In genomic region chr2:42876280-42876840, GRCh38 we compare ENCODE assay signal across 14 cellular contexts.
DNase-seq lines count a peak whose midpoint lies in the region; ATAC-seq lines count a peak whose summit lies in the region.
"Had no signal": no experiment of that assay in that cellular context is flagged by ENCODE, and none has a peak within 500 bp of the region (broad histone marks: within the 10 kb centered on the region; RNA-seq: fewer than 3 reads in every experiment).

No MANE protein-coding gene starts in this region.

- H3K27me3 ChIP-seq in right cardiac atrium (ENCODE audit: control insufficient read depth, insufficient read depth), result no peaks in the 10 kb centered on the region
- no peaks in the 10 kb centered on the region for H3K27me3 ChIP-seq in skeletal muscle tissue (ENCODE audit: control insufficient read depth in 3 of 3, insufficient read depth in 3 of 3, low read length in 3 of 3)

- H3K4me1 ChIP-seq in right cardiac atrium (ENCODE audit: control insufficient read depth, insufficient read depth, low read length) (peaks cover 21% of the 10 kb centered on the region), skeletal muscle tissue (ENCODE audit: control insufficient read depth in 3 of 3, insufficient read depth in 3 of 3, low read length in 3 of 3) (peaks cover 35 to 52% (median 46%) of the 10 kb centered on the region in 3 donors)

- ATAC-seq in activated CD8-positive, alpha-beta memory T cell treated with anti-CD3 and anti-CD28 coated beads, Interleukin-2, amount 10 ng/mL, durations not matched to agents 7 days and 5 days, result no peak
- no peak for ATAC-seq in right cardiac atrium
- no peak for ATAC-seq in stimulated activated naive CD8-positive, alpha-beta T cell treated with anti-CD3 and anti-CD28 coated beads, Interleukin-15, Interleukin-2, amounts not matched to agents 100 U/mL and 50 U/mL, for 24 hours

- H3K4me3 ChIP-seq in right cardiac atrium (ENCODE audit: low read length), result no peak overlapping the region
- no peak overlapping the region for H3K4me3 ChIP-seq in skeletal muscle tissue (ENCODE audit: low read length in 3 of 3)

- peaks cover 3% of the 10 kb centered on the region for H3K27me3 Mint-ChIP-seq in activated CD8-positive, alpha-beta memory T cell treated with anti-CD3 and anti-CD28 coated beads, Interleukin-2, amount 10 ng/mL, durations not matched to agents 7 days and 5 days
- H3K27me3 Mint-ChIP-seq: naive B cell had no signal

- CTCF ChIA-PET in activated CD8-positive, alpha-beta memory T cell treated with anti-CD3 and anti-CD28 coated beads, Interleukin-2, amount 10 ng/mL, durations not matched to agents 7 days and 5 days (lab: Charles Lee), result no interaction called here

- H3K36me3 Mint-ChIP-seq in activated CD8-positive, alpha-beta memory T cell treated with anti-CD3 and anti-CD28 coated beads, Interleukin-2, amount 10 ng/mL, durations not matched to agents 7 days and 5 days, result no peaks in the 10 kb centered on the region
- H3K36me3 Mint-ChIP-seq: naive B cell had no signal

- H3K9me3 ChIP-seq in right cardiac atrium (ENCODE audit: control insufficient read depth, low read length) (no peaks in the 10 kb centered on the region), skeletal muscle tissue (ENCODE audit: control insufficient read depth in 3 of 3, low read length in 3 of 3) (no peaks in the 10 kb centered on the region)

- no peak overlapping the region for H3K4me3 Mint-ChIP-seq in activated CD8-positive, alpha-beta memory T cell treated with anti-CD3 and anti-CD28 coated beads, Interleukin-2, amount 10 ng/mL, durations not matched to agents 7 days and 5 days
- H3K4me3 Mint-ChIP-seq: naive B cell had no signal

- intact Hi-C loops in right cardiac atrium (cut with DNase I), result loop anchor here in 1 of 4 donors (5.0 kb wide), 1 partner anchor 46 kb away; no protein-coding TSS in a partner anchor

- H3K36me3 ChIP-seq in skeletal muscle tissue (ENCODE audit: control insufficient read depth in 3 of 3, insufficient read depth in 3 of 3, low read length in 3 of 3), result no peaks in the 10 kb centered on the region

- no peaks in the 10 kb centered on the region for H3K9me3 Mint-ChIP-seq in activated CD8-positive, alpha-beta memory T cell treated with anti-CD3 and anti-CD28 coated beads, Interleukin-2, amount 10 ng/mL, durations not matched to agents 7 days and 5 days (ENCODE audit: low read depth)
- H3K9me3 Mint-ChIP-seq: naive B cell had no signal

- H3K4me1 Mint-ChIP-seq in activated CD8-positive, alpha-beta memory T cell treated with anti-CD3 and anti-CD28 coated beads, Interleukin-2, amount 10 ng/mL, durations not matched to agents 7 days and 5 days, result peaks cover 7% of the 10 kb centered on the region

- no peak overlapping the region for H3K27ac Mint-ChIP-seq in activated CD8-positive, alpha-beta memory T cell treated with anti-CD3 and anti-CD28 coated beads, Interleukin-2, amount 10 ng/mL, durations not matched to agents 7 days and 5 days

- DNase-seq in DMS79 (lab: John Stamatoyannopoulos, UW) (peak; percentile 40), right cardiac atrium (peak in 1 of 3 donors; percentile 55), GOT3 (lab: John Stamatoyannopoulos, UW) (no peak), NCI-H446 (lab: John Stamatoyannopoulos, UW) (no peak)
- peak; percentile 35 for DNase-seq in activated CD8-positive, alpha-beta memory T cell treated with anti-CD3 and anti-CD28 coated beads, Interleukin-2, amount 10 ng/mL, durations not matched to agents 7 days and 5 days
- no peak for DNase-seq in stimulated activated CD4-positive, alpha-beta T cell treated with anti-CD3 and anti-CD28 coated beads, Interleukin-2, amount 100 ng/mL, for 24 hours
- DNase-seq in stimulated activated naive CD8-positive, alpha-beta T cell treated with anti-CD3 and anti-CD28 coated beads, Interleukin-15, Interleukin-2, amounts not matched to agents 100 U/mL and 50 U/mL, for 24 hours, result no peak
- DNase-seq: activated effector memory CD4-positive, alpha-beta T cell treated with anti-CD3 and anti-CD28 coated beads, Interleukin-2, amount 50 U/mL, for 16 hours; MV-4-11; naive B cell; NK-92 treated with Interleukin-12 subunit alpha and Interleukin-12 subunit beta, amount 100 ng/mL, for 24 hours; SHP77; stimulated activated CD4-positive, alpha-beta T cell treated with anti-CD3 and anti-CD28 coated beads, Interleukin-4, amount 100 ng/mL, for 1 hour had no signal

- 79% methylated on average over 13 of the region's 13 CpGs for WGBS in right cardiac atrium

- no peak overlapping the region for H3K9ac ChIP-seq in skeletal muscle tissue (ENCODE audit: low read depth in 1 of 3, low read length in 3 of 3)

- H3K27ac ChIP-seq in right cardiac atrium (ENCODE audit: low read length) (peak overlapping the region; percentile 82), skeletal muscle tissue (ENCODE audit: low read depth, low read length) (peak overlapping the region; percentile 82)

Comparison
In these comparisons a context has a peak if more than half of its experiments do, and no peak if none do; other contexts are left out.
1. DNase-seq: peak in DMS79 (single experiment) and activated CD8-positive, alpha-beta memory T cell treated with anti-CD3 and anti-CD28 coated beads, Interleukin-2, amount 10 ng/mL, durations not matched to agents 7 days and 5 days (single experiment); none in GOT3 (single experiment), stimulated activated CD4-positive, alpha-beta T cell treated with anti-CD3 and anti-CD28 coated beads, Interleukin-2, amount 100 ng/mL, for 24 hours (0 of 2), NCI-H446 (0 of 2) and stimulated activated naive CD8-positive, alpha-beta T cell treated with anti-CD3 and anti-CD28 coated beads, Interleukin-15, Interleukin-2, amounts not matched to agents 100 U/mL and 50 U/mL, for 24 hours (single experiment).